Comparison of ENCODE assay signal across 16 cellular contexts in genomic region chr15:70272565-70273355, GRCh38.
DNase-seq lines count a peak whose midpoint lies in the region; ATAC-seq, FAIRE-seq and TF ChIP-seq lines count a peak whose summit lies in the region.
"Had no signal": no experiment of that assay in that cellular context is flagged by ENCODE, and none has a peak within 500 bp of the region (broad histone marks: within the 10 kb centered on the region; RNA-seq: fewer than 3 reads in every experiment).

No MANE protein-coding gene starts in this region.

- no peak for ATAC-seq in A549

- no peak for TF ChIP-seq EP300 in A549 (IDR thresholded peaks at IDR 0.05)

- H3K9me2 ChIP-seq in GM23248 (ENCODE audit: insufficient read depth) = no peaks in the 10 kb centered on the region

- H3K4me3 ChIP-seq in A549 (no peak overlapping the region), endodermal cell (ENCODE audit: low read length) (no peak overlapping the region), trophoblast cell (ENCODE audit: low read depth, low read length) (no peak overlapping the region), GM23248 (no peak overlapping the region)
- H3K4me3 ChIP-seq: PC-9 had no signal

- H3K4me3 Mint-ChIP-seq in CD14-positive monocyte (peak overlapping the region in 1 of 2 donors; percentile 4), endodermal cell (no peak overlapping the region), glutamatergic neuron (ENCODE audit: unreplicated experiment) (no peak overlapping the region)
- H3K4me3 Mint-ChIP-seq: CD8-positive, alpha-beta memory T cell had no signal

- no peak overlapping the region for H3K4ac ChIP-seq in trophoblast cell (ENCODE audit: low read depth, low read length)

- no peak for TF ChIP-seq RAD21 in A549 (conservative IDR thresholded peaks at IDR 0.05 in 1 of 2, IDR thresholded peaks at IDR 0.05 in 1 of 2)

- WGBS in A549 (ENCODE audit: missing lambda C conversion rate) = 97% methylated on average over 10 of the region's 10 CpGs
- 93 to 97% methylated on average over 9 to 10 of the region's 10 CpGs for WGBS in endodermal cell (ENCODE audit: insufficient coverage in 1 of 2, insufficient read length in 1 of 2), 2 experiments
- WGBS in trophoblast cell (ENCODE audit: extremely low coverage, insufficient coverage, insufficient read length) = no CpG with 5 or more reads among the region's 10 CpGs
- WGBS in GM23248 (ENCODE audit: low coverage in 1 of 2, low lambda C conversion rate in 2 of 2, missing lambda C conversion rate in 2 of 2), 2 experiments = 96 to 97% methylated on average over 10 of the region's 10 CpGs

- H3K27ac Mint-ChIP-seq in CD14-positive monocyte (peak overlapping the region in 4 of 7 donors; percentile 7 to 80 (median 34)), endodermal cell (no peak overlapping the region), glutamatergic neuron (ENCODE audit: unreplicated experiment) (no peak overlapping the region)

- H2BK12ac ChIP-seq in trophoblast cell (ENCODE audit: low read length) = no peak overlapping the region

- no peak overlapping the region for H2BK120ac ChIP-seq in trophoblast cell (ENCODE audit: insufficient read depth, low read length, poor library complexity)

- H3K18ac ChIP-seq in trophoblast cell (ENCODE audit: low read length) = no peak overlapping the region

- H3K9me3 Mint-ChIP-seq in CD14-positive monocyte (peaks cover 0 to 1% (median 0%) of the 10 kb centered on the region in 7 donors), endodermal cell (no peaks in the 10 kb centered on the region), glutamatergic neuron (ENCODE audit: unreplicated experiment) (peaks cover 3% of the 10 kb centered on the region)
- H3K9me3 Mint-ChIP-seq: CD8-positive, alpha-beta memory T cell had no signal

- H4K91ac ChIP-seq in trophoblast cell (ENCODE audit: low read depth, low read length) = peak overlapping the region; percentile 33

- CTCF ChIA-PET in A549 (lab: Yijun Ruan, JAX) = interaction anchor here (1.0 to 1.8 kb wide), 5 partner anchors 14 to 795 kb away, joined by 3 to 5 read pairs (median 3); no protein-coding TSS in a partner anchor

- H3K9me3 ChIP-seq in A549 = no peaks in the 10 kb centered on the region
- no peaks in the 10 kb centered on the region for H3K9me3 ChIP-seq in endodermal cell (ENCODE audit: control insufficient read depth, low read length)
- H3K9me3 ChIP-seq in trophoblast cell (ENCODE audit: insufficient read depth, low read depth, low read length) = no peaks in the 10 kb centered on the region
- H3K9me3 ChIP-seq in GM23248 (ENCODE audit: low read depth) = no peaks in the 10 kb centered on the region

- peaks cover 5% of the 10 kb centered on the region for H3K79me1 ChIP-seq in trophoblast cell (ENCODE audit: low read length)

- in situ Hi-C loops in GM23248 (cut with MboI) = no loop called here

- H3K79me2 ChIP-seq in trophoblast cell (ENCODE audit: control insufficient read depth, insufficient read depth, low read length, poor library complexity) (no peaks in the 10 kb centered on the region), GM23248 (ENCODE audit: insufficient read depth) (no peaks in the 10 kb centered on the region)

- H3K27me3 ChIP-seq in endodermal cell (ENCODE audit: control insufficient read depth, insufficient read depth, low read length, poor library complexity, severe bottlenecking) (peaks cover 15% of the 10 kb centered on the region), trophoblast cell (ENCODE audit: insufficient read depth, low read length) (no peaks in the 10 kb centered on the region), GM23248 (replicated peaks; ENCODE audit: insufficient read depth) (no peaks in the 10 kb centered on the region)

- H2BK5ac ChIP-seq in trophoblast cell (ENCODE audit: low read depth, low read length, poor library complexity) = no peak overlapping the region

- H3K9ac ChIP-seq in endodermal cell (ENCODE audit: extremely low read depth, low read length, poor library complexity, severe bottlenecking) = no peak overlapping the region
- no peak overlapping the region for H3K9ac ChIP-seq in trophoblast cell (ENCODE audit: low read length)
- no peak overlapping the region for H3K9ac ChIP-seq in GM23248

- TF ChIP-seq CTCF in A549 (IDR thresholded peaks at IDR 0.05) (no peak), CD14-positive monocyte (IDR thresholded peaks at IDR 0.05) (no peak), endodermal cell (conservative IDR thresholded peaks at IDR 0.05) (peak; percentile 28), glutamatergic neuron (IDR thresholded peaks at IDR 0.05; ENCODE audit: partially characterized antibody, unreplicated experiment) (no peak)

- peaks cover 46% of the 10 kb centered on the region for H3K4me1 ChIP-seq in A549
- peaks cover 8% of the 10 kb centered on the region for H3K4me1 ChIP-seq in endodermal cell (ENCODE audit: control insufficient read depth, insufficient read depth, low read length)
- H3K4me1 ChIP-seq in trophoblast cell (ENCODE audit: control insufficient read depth in 1 of 2, insufficient read depth in 2 of 2, low read length in 2 of 2) = peaks cover 22 to 24% of the 10 kb centered on the region in 2 experiments
- H3K4me1 ChIP-seq in GM23248 (ENCODE audit: insufficient read depth) = peaks cover 13% of the 10 kb centered on the region

- no peak overlapping the region for H4K8ac ChIP-seq in trophoblast cell (ENCODE audit: low read depth, low read length)

- H4K12ac ChIP-seq in trophoblast cell (ENCODE audit: low read depth, low read length) = no peak overlapping the region

- peaks cover 23% of the 10 kb centered on the region for H3F3A ChIP-seq in GM23248 (ENCODE audit: insufficient read depth)

- H3K4me1 Mint-ChIP-seq in CD14-positive monocyte = peaks cover 44% of the 10 kb centered on the region
- H3K4me1 Mint-ChIP-seq in endodermal cell = peaks cover 7% of the 10 kb centered on the region
- H3K4me1 Mint-ChIP-seq in glutamatergic neuron (ENCODE audit: low read depth, unreplicated experiment) = peaks cover 3% of the 10 kb centered on the region

- no peak for TF ChIP-seq POLR2A in A549 (IDR thresholded peaks at IDR 0.05; ENCODE audit: low read length)

- FAIRE-seq in A549 (lab: Jason Lieb, UNC) = no peak

- intact Hi-C loops in CD14-positive monocyte (cut with micrococcal nuclease) = loop anchor here (5.0 kb wide), 2 partner anchors 35 kb away; no protein-coding TSS in a partner anchor

- H3K36me3 Mint-ChIP-seq in CD14-positive monocyte (peaks cover 6 to 22% of the 10 kb centered on the region in 2 donors), endodermal cell (ENCODE audit: low read depth) (no peaks in the 10 kb centered on the region), glutamatergic neuron (ENCODE audit: unreplicated experiment) (no peaks in the 10 kb centered on the region)

- no peak overlapping the region for H2AK5ac ChIP-seq in trophoblast cell (ENCODE audit: low read length)

- POLR2A ChIA-PET in A549 (lab: Yijun Ruan, JAX) = no interaction called here

- H3K23ac ChIP-seq in trophoblast cell (ENCODE audit: low read length) = no peak overlapping the region

- H3K36me3 ChIP-seq in endodermal cell (ENCODE audit: control insufficient read depth, insufficient read depth, low read length) (no peaks in the 10 kb centered on the region), trophoblast cell (ENCODE audit: control insufficient read depth in 1 of 2, insufficient read depth in 2 of 2, low read length in 2 of 2) (no peaks in the 10 kb centered on the region), GM23248 (ENCODE audit: low read depth) (no peaks in the 10 kb centered on the region)

- H3K27me3 Mint-ChIP-seq in CD14-positive monocyte (ENCODE audit: low read depth in 3 of 3) (peaks cover 10 to 18% (median 11%) of the 10 kb centered on the region in 3 donors), endodermal cell (ENCODE audit: insufficient read depth) (peaks cover 23% of the 10 kb centered on the region), glutamatergic neuron (ENCODE audit: unreplicated experiment) (peaks cover 10% of the 10 kb centered on the region)

- no peaks in the 10 kb centered on the region for H4K20me1 ChIP-seq in GM23248 (ENCODE audit: insufficient read depth)

- no peak overlapping the region for H3K14ac ChIP-seq in trophoblast cell (ENCODE audit: low read length)

- H2AFZ ChIP-seq in trophoblast cell (ENCODE audit: insufficient read depth, low read length, poor library complexity) (no peak overlapping the region), GM23248 (no peak overlapping the region)
- H2AFZ ChIP-seq: PC-9 had no signal

- DNase-seq in A549 (ENCODE audit: low read depth in 1 of 2, low spot score in 1 of 2) = no peak
- peak; percentile 40 for DNase-seq in CD14-positive monocyte (ENCODE audit: low spot score)
- DNase-seq in endodermal cell = no peak
- peak in 1 of 2 donors; percentile 28 for DNase-seq in trophoblast cell
- no peak for DNase-seq in glutamatergic neuron
- DNase-seq in GM23248 = no peak
- no peak for DNase-seq in SIG-M5 (lab: John Stamatoyannopoulos, UW)
- DNase-seq: HCEC 1CT, KBM-7, NCI-H1092 treated with DMSO at 0.1 percent for 48 hours, NCI-H1694, NCI-H2107, NCI-H345, NCI-H526 treated with DMSO at 0.1 percent for 48 hours, PC-9 had no signal

- H3K4me2 ChIP-seq in A549 (peak overlapping the region; percentile 68; the same call in 1 of the 3 replicates), trophoblast cell (ENCODE audit: low read length) (no peak overlapping the region), GM23248 (ENCODE audit: unreplicated experiment) (no peak overlapping the region)

- H3K27ac ChIP-seq in A549 = peak overlapping the region; percentile 63 to 79; a peak in 5 of 6 replicates
- H3K27ac ChIP-seq in endodermal cell (ENCODE audit: low read depth, low read length) = no peak overlapping the region
- peak overlapping the region; percentile 23 for H3K27ac ChIP-seq in trophoblast cell (ENCODE audit: low read depth, low read length)
- H3K27ac ChIP-seq in GM23248 = no peak overlapping the region

TF ChIP-seq in A549, 52 proteins besides CTCF, POLR2A, EP300 and RAD21 (continues in another document):
- TF ChIP-seq HOXA7 (CRISPR knock-in tag; IDR thresholded peaks at IDR 0.05) (no peak), ZC3H11A (IDR thresholded peaks at IDR 0.05) (no peak), BHLHE40 (IDR thresholded peaks at IDR 0.05; ENCODE audit: low read depth, low read length) (no peak), KDM1A (IDR thresholded peaks at IDR 0.05; ENCODE audit: low read depth) (no peak), ELK1 (IDR thresholded peaks at IDR 0.05; ENCODE audit: low read depth, low read length) (no peak), HES2 (IDR thresholded peaks at IDR 0.05) (no peak)

Comparison
In these comparisons a context has a peak if more than half of its experiments do, and no peak if none do; other contexts are left out.
1. H3K27ac ChIP-seq: peak in A549 (2 of 2) and trophoblast cell (single experiment); none in endodermal cell (single experiment) and GM23248 (single experiment).
2. H3K27ac Mint-ChIP-seq: peak in CD14-positive monocyte (4 of 7); none in endodermal cell (single experiment) and glutamatergic neuron (single experiment).